In the genomic region with DNA sequence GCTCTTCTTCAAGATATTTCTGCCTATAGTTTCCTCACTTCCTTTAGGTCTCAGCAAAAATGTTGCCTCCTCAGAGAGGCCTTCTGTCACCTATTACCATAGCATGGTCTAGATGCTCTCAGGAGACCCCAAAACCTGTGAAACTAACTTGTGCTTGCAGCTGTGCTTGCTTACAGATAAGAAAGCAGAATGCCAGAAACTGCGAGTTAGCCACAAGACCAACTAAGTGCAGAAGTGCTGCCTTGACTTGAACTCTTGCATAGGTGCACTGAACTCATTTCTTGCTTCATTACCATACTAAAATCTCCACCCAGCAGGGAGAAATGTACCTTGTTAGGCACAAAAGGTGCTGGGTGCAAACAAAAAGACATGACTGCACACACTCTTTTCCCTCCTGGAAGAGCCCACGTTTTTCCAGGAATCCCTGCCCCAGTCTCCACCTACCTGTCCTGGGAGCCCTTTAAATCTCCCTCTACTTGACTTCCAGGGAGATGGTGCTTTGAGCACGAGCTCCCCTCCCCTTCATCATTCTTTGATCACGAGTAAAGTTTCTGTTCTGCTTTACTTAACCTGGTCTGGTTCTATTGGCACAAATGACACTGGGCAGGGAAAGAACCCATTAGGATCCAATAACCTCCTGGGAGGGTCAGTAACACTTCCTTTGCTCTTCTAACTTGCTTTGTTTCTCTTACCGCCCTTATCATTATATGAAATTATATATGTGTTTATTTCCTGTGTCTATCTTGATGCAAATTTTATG, we compare ENCODE assay signal across 12 cellular contexts.
A peak's percentile ranks its signal among the peaks of the same experiment; 100 is the strongest.
DNase-seq lines count a peak whose midpoint lies in the region; ATAC-seq, FAIRE-seq and TF ChIP-seq lines count a peak whose summit lies in the region.
"Had no signal": no experiment of that assay in that cellular context is flagged by ENCODE, and none has a peak within 500 bp of the region (broad histone marks: within the 10 kb centered on the region; RNA-seq: fewer than 3 reads in every experiment).

No MANE protein-coding gene starts in this region.

- TF ChIP-seq EP300 in suprapubic skin (IDR thresholded peaks at IDR 0.05): no peak

- 76% methylated on average over 5 of the region's 5 CpGs for WGBS in suprapubic skin

- no peak for DNase-seq in GM12892 (ENCODE audit: insufficient read length)
- no peak for DNase-seq in suprapubic skin (ENCODE audit: low spot score in 2 of 2)
- no peak for DNase-seq in omental fat pad (ENCODE audit: low spot score)
- no peak for DNase-seq in Calu3
- no peak for DNase-seq in activated T-cell treated with anti-CD3 and anti-CD28 coated beads, Interleukin-2, amount 50 U/mL, for 48 hours
- DNase-seq: activated naive CD8-positive, alpha-beta T cell treated with anti-CD3 and anti-CD28 coated beads, Interleukin-2, amount 10 ng/mL, durations not matched to agents 7 days and 5 days; GDM1; NCI-H2171 treated with DMSO at 0.1 percent for 48 hours had no signal

- no TSS peak for BruUV-seq in Calu3 (replicated peaks; lab: Mats Ljungman, UMichigan)

- H3K27ac ChIP-seq in suprapubic skin: no peak overlapping the region
- H3K27ac ChIP-seq: SJSA1 had no signal

- H3K36me3 Mint-ChIP-seq in IgD-negative memory B cell (peaks cover 4% of the 10 kb centered on the region), Calu3 (ENCODE audit: insufficient read depth, unreplicated experiment) (no peaks in the 10 kb centered on the region)
- H3K36me3 Mint-ChIP-seq: activated naive CD8-positive, alpha-beta T cell treated with anti-CD3 and anti-CD28 coated beads, Interleukin-2, amount 10 ng/mL, durations not matched to agents 7 days and 5 days had no signal

- CTCF ChIA-PET in Calu3 (lab: Charles Lee): no interaction called here

- ATAC-seq in GM19467 (IDR thresholded peaks at IDR 0.05; ENCODE audit: unreplicated experiment) (peak; percentile 71), HG02970 (IDR thresholded peaks at IDR 0.05; ENCODE audit: low FRiP score, unreplicated experiment) (peak; percentile 69), omental fat pad (ENCODE audit: low FRiP score) (no peak)

- no peaks in the 10 kb centered on the region for H3K27me3 ChIP-seq in suprapubic skin
- H3K27me3 ChIP-seq: SJSA1 had no signal

- TF ChIP-seq POLR2A in GM12892 (IDR thresholded peaks at IDR 0.05; ENCODE audit: low read depth, low read length) (no peak), suprapubic skin (IDR thresholded peaks at IDR 0.05) (no peak)

- FAIRE-seq in GM12892 (lab: Jason Lieb, UNC): peak; percentile 98

- H3K4me1 Mint-ChIP-seq in IgD-negative memory B cell (peaks cover 25 to 30% (median 29%) of the 10 kb centered on the region in 3 donors), Calu3 (ENCODE audit: low read depth, unreplicated experiment) (no peaks in the 10 kb centered on the region)
- H3K4me1 Mint-ChIP-seq: activated naive CD8-positive, alpha-beta T cell treated with anti-CD3 and anti-CD28 coated beads, Interleukin-2, amount 10 ng/mL, durations not matched to agents 7 days and 5 days had no signal

- intact Hi-C loops in Calu3 (cut with micrococcal nuclease; ENCODE audit: unreplicated experiment): no loop called here

- no peak overlapping the region for H3K4me3 ChIP-seq in suprapubic skin
- H3K4me3 ChIP-seq: SJSA1 had no signal

- no peaks in the 10 kb centered on the region for H3K36me3 ChIP-seq in suprapubic skin
- H3K36me3 ChIP-seq: SJSA1 had no signal

- H3K9me3 Mint-ChIP-seq in IgD-negative memory B cell: no peaks in the 10 kb centered on the region
- no peaks in the 10 kb centered on the region for H3K9me3 Mint-ChIP-seq in Calu3 (ENCODE audit: low read depth, unreplicated experiment)
- H3K9me3 Mint-ChIP-seq: activated naive CD8-positive, alpha-beta T cell treated with anti-CD3 and anti-CD28 coated beads, Interleukin-2, amount 10 ng/mL, durations not matched to agents 7 days and 5 days had no signal

- H3K27me3 Mint-ChIP-seq in IgD-negative memory B cell: peaks cover 4% of the 10 kb centered on the region
- no peaks in the 10 kb centered on the region for H3K27me3 Mint-ChIP-seq in Calu3 (ENCODE audit: unreplicated experiment)
- H3K27me3 Mint-ChIP-seq: activated naive CD8-positive, alpha-beta T cell treated with anti-CD3 and anti-CD28 coated beads, Interleukin-2, amount 10 ng/mL, durations not matched to agents 7 days and 5 days had no signal

- H3K9me3 ChIP-seq in suprapubic skin: no peaks in the 10 kb centered on the region
- H3K9me3 ChIP-seq: SJSA1 had no signal

- TF ChIP-seq CTCF in suprapubic skin (IDR thresholded peaks at IDR 0.05) (no peak), omental fat pad (IDR thresholded peaks at IDR 0.05) (no peak), Calu3 (IDR thresholded peaks at IDR 0.05; ENCODE audit: unreplicated experiment) (no peak)

- H3K27ac Mint-ChIP-seq in IgD-negative memory B cell (peak overlapping the region in 1 of 3 donors; percentile 83), Calu3 (ENCODE audit: unreplicated experiment) (no peak overlapping the region)
- H3K27ac Mint-ChIP-seq: activated naive CD8-positive, alpha-beta T cell treated with anti-CD3 and anti-CD28 coated beads, Interleukin-2, amount 10 ng/mL, durations not matched to agents 7 days and 5 days had no signal

- H3K4me1 ChIP-seq in suprapubic skin: no peaks in the 10 kb centered on the region

- peak overlapping the region in 3 of 4 donors; percentile 10 to 89 (median 86) for H3K4me3 Mint-ChIP-seq in IgD-negative memory B cell
- no peak overlapping the region for H3K4me3 Mint-ChIP-seq in Calu3 (ENCODE audit: low read depth, unreplicated experiment)
- H3K4me3 Mint-ChIP-seq: activated naive CD8-positive, alpha-beta T cell treated with anti-CD3 and anti-CD28 coated beads, Interleukin-2, amount 10 ng/mL, durations not matched to agents 7 days and 5 days had no signal
